Comparison of ENCODE assay signal across 19 cellular contexts in the genomic region with DNA sequence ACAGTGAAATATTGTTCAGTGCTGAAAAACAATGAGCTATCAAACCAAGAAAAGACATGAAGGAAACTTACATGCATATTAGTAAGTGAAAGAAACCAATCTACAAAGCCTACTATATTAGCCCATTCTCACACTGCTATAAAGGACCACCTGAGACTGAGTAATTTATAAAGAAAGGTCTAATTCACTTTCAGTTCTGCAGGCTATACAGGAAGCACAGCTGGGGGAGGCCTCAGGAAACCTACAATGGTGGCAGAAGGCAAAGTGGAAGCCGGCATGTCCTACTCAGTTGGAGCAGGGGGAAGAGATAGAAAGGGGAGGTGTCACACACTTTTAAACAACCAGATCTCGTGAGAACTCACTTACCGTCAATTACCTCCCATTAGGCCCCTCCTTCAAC.
"Had no signal": no experiment of that assay in that cellular context is flagged by ENCODE, and none has a peak within 500 bp of the region (broad histone marks: within the 10 kb centered on the region; RNA-seq: fewer than 3 reads in every experiment).

No MANE protein-coding gene starts in this region.

- ATAC-seq: esophagus mucosa; heart left ventricle; left lobe of liver; naive thymus-derived CD4-positive, alpha-beta T cell; psoas muscle; right lobe of liver; stimulated activated effector memory CD8-positive, alpha-beta T cell treated with anti-CD3 and anti-CD28 coated beads, Interleukin-12 subunit alpha, Interleukin-12 subunit beta, amount 100 ng/mL, for 72 hours; stimulated activated naive CD8-positive, alpha-beta T cell treated with anti-CD3 and anti-CD28 coated beads, Interleukin-15, Interleukin-2, amounts not matched to agents 100 U/mL and 50 U/mL, for 24 hours had no signal

- H3K4me3 ChIP-seq: heart left ventricle, psoas muscle, right lobe of liver, suprapubic skin, thyroid gland had no signal

- H3K9me3 ChIP-seq: heart left ventricle, neutrophil, psoas muscle, right lobe of liver, suprapubic skin, thyroid gland had no signal

- DNase-seq: effector memory CD4-positive, alpha-beta T cell; heart left ventricle; hippocampal formation; islet precursor cell; mammary epithelial cell; naive thymus-derived CD4-positive, alpha-beta T cell; nephron progenitor cell; psoas muscle; retina; right lobe of liver; stimulated activated CD4-positive, alpha-beta T cell treated with anti-CD3 and anti-CD28 coated beads, Interleukin-4, amount 100 ng/mL, for 1 hour; stimulated activated CD8-positive, alpha-beta memory T cell treated with anti-CD3 and anti-CD28 coated beads, Interleukin-4, amount 100 ng/mL, for 48 hours; stimulated activated naive CD8-positive, alpha-beta T cell treated with anti-CD3 and anti-CD28 coated beads, Interleukin-15, Interleukin-2, amounts not matched to agents 100 U/mL and 50 U/mL, for 24 hours; thyroid gland had no signal

- H3K36me3 ChIP-seq: heart left ventricle, neutrophil, right lobe of liver, suprapubic skin, thyroid gland had no signal

- H3K27ac ChIP-seq: heart left ventricle, neutrophil, psoas muscle, right lobe of liver, suprapubic skin, thyroid gland had no signal

- H3K4me1 ChIP-seq: heart left ventricle, psoas muscle, right lobe of liver, suprapubic skin, thyroid gland had no signal

- H3K27me3 ChIP-seq: neutrophil, right lobe of liver, suprapubic skin, thyroid gland had no signal
